15 cellular contexts compared by ENCODE assay signal in the genomic region with DNA sequence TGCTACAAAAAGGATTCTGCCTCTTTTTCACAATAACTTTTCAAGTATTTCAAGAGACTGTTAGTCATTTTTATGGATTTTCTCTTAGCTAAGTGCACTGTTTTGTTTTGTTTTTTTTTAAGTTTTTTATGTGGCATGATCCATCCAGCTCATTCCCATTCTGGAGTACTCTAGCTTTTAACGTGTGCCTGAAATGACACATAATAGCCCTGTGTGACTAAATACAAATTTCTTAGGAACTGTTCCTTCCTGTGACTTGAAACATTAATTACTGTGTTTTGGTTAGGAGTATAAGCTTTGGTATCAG.
DNase-seq lines count a peak whose midpoint lies in the region; ATAC-seq and TF ChIP-seq lines count a peak whose summit lies in the region.
"Had no signal": no experiment of that assay in that cellular context is flagged by ENCODE, and none has a peak within 500 bp of the region (broad histone marks: within the 10 kb centered on the region; RNA-seq: fewer than 3 reads in every experiment).

No MANE protein-coding gene starts in this region.

- POLR2A ChIA-PET in activated B cell treated with CpG ODN at 0.5 μM for 24 hours (lab: Charles Lee) = interaction anchor here (1.0 to 3.0 kb wide), 6 partner anchors 12 to 354 kb away, joined by 3 to 42 read pairs (median 4); a partner anchor contains a TSS

- H3K27me3 Mint-ChIP-seq in activated B cell treated with CpG ODN at 0.5 μM for 24 hours = no peaks in the 10 kb centered on the region

- H3K4me3 Mint-ChIP-seq in activated B cell treated with CpG ODN at 0.5 μM for 24 hours = peak overlapping the region; percentile 80

- H3K36me3 Mint-ChIP-seq in activated B cell treated with CpG ODN at 0.5 μM for 24 hours (ENCODE audit: low read depth) = peaks cover 4% of the 10 kb centered on the region

- CTCF ChIA-PET in activated B cell treated with CpG ODN at 0.5 μM for 24 hours (lab: Charles Lee) = interaction anchor here (1.3 to 4.0 kb wide), 4 partner anchors 24 to 225 kb away, joined by 3 to 22 read pairs (median 4); no protein-coding TSS in a partner anchor

- no peak for ATAC-seq in activated B cell treated with CpG ODN at 0.5 μM for 24 hours (ENCODE audit: low read depth)
- ATAC-seq in omental fat pad (ENCODE audit: low FRiP score) = peak; percentile 74
- ATAC-seq in GM21367 (IDR thresholded peaks at IDR 0.05; ENCODE audit: unreplicated experiment) = no peak
- ATAC-seq in GM18867 (IDR thresholded peaks at IDR 0.05; ENCODE audit: unreplicated experiment) = no peak
- ATAC-seq: right lobe of liver; stimulated activated naive CD8-positive, alpha-beta T cell treated with anti-CD3 and anti-CD28 coated beads, Interleukin-15, Interleukin-2, amounts not matched to agents 100 U/mL and 50 U/mL, for 24 hours had no signal

- H3K9me3 Mint-ChIP-seq in activated B cell treated with CpG ODN at 0.5 μM for 24 hours = peaks cover 6% of the 10 kb centered on the region

- TF ChIP-seq CTCF in GM12865 (IDR thresholded peaks at IDR 0.05; ENCODE audit: insufficient read depth, low read depth, low read length, missing control alignments) (no peak), activated B cell treated with CpG ODN at 0.5 μM for 24 hours (IDR thresholded peaks at IDR 0.05) (no peak), omental fat pad (IDR thresholded peaks at IDR 0.05) (no peak)

- intact Hi-C loops in activated B cell treated with CpG ODN at 0.5 μM for 24 hours (cut with micrococcal nuclease) = loop anchor here (2.0 to 10.0 kb wide), 6 partner anchors 15 to 1627 kb away; a partner anchor contains a TSS

- no peak overlapping the region for H3K27ac ChIP-seq in substantia nigra (ENCODE audit: low read depth, low read length, poor library complexity, severe bottlenecking)
- H3K27ac ChIP-seq: right lobe of liver, SJCRH30 had no signal

- DNase-seq in AG08396 (ENCODE audit: low spot score) = peak; percentile 2
- no peak for DNase-seq in GM12865 (ENCODE audit: low read depth)
- DNase-seq in activated B cell treated with CpG ODN at 0.5 μM for 24 hours = no peak
- DNase-seq in omental fat pad (ENCODE audit: low spot score) = no peak
- DNase-seq in substantia nigra (lab: John Stamatoyannopoulos, UW) = no peak
- no peak for DNase-seq in nucleus accumbens (lab: John Stamatoyannopoulos, UW)
- DNase-seq: activated gamma-delta T cell treated with Interleukin-2 at 50 U/mL for 16 hours; DMS53; NCI-H2081; NK-92 treated with Interleukin-12 subunit alpha and Interleukin-12 subunit beta, amount 100 ng/mL, for 24 hours; right lobe of liver; SJCRH30; stimulated activated naive CD8-positive, alpha-beta T cell treated with anti-CD3 and anti-CD28 coated beads, Interleukin-15, Interleukin-2, amounts not matched to agents 100 U/mL and 50 U/mL, for 24 hours had no signal

- peak overlapping the region; percentile 58 for H3K4me3 ChIP-seq in GM12865 (ENCODE audit: low read depth, low read length)
- H3K4me3 ChIP-seq: right lobe of liver, SJCRH30 had no signal

- peak overlapping the region; percentile 90 for H3K27ac Mint-ChIP-seq in activated B cell treated with CpG ODN at 0.5 μM for 24 hours

- H3K4me1 Mint-ChIP-seq in activated B cell treated with CpG ODN at 0.5 μM for 24 hours = peaks cover 79% of the 10 kb centered on the region
